ENCODE assay signal across 29 cellular contexts in genomic region chr1:157488160-157488559, GRCh38.
"Had no signal": no experiment of that assay in that cellular context is flagged by ENCODE, and none has a peak within 500 bp of the region (broad histone marks: within the 10 kb centered on the region; RNA-seq: fewer than 3 reads in every experiment).

No MANE protein-coding gene starts in this region.

- DNase-seq: naive thymus-derived CD4-positive, alpha-beta T cell; occipital lobe; ovary; posterior cingulate gyrus; psoas muscle; right cardiac atrium; right lobe of liver; sigmoid colon; small intestine; stimulated activated CD4-positive, alpha-beta T cell treated with anti-CD3 and anti-CD28 coated beads, Interleukin-15, amount 100 ng/mL, for 24 hours; stimulated activated CD4-positive, alpha-beta T cell treated with anti-CD3 and anti-CD28 coated beads, Interleukin-2, amount 100 ng/mL, for 24 hours; stimulated activated CD4-positive, alpha-beta T cell treated with anti-CD3 and anti-CD28 coated beads, Interleukin-2, amount 100 ng/mL, for 48 hours; stimulated activated CD4-positive, alpha-beta T cell treated with anti-CD3 and anti-CD28 coated beads, Interleukin-4, amount 100 ng/mL, for 24 hours; stimulated activated naive CD4-positive, alpha-beta T cell; stimulated activated naive CD8-positive, alpha-beta T cell treated with anti-CD3 and anti-CD28 coated beads, Interleukin-15, amount 100 ng/mL, for 72 hours; stimulated activated naive CD8-positive, alpha-beta T cell treated with anti-CD3 and anti-CD28 coated beads, Interleukin-15, Interleukin-2, amounts not matched to agents 100 U/mL and 50 U/mL, for 24 hours; substantia nigra; testis; tibial artery; transverse colon; upper lobe of right lung; uterus had no signal

- H3K36me3 ChIP-seq: neural progenitor cell, ovary, right lobe of liver, sigmoid colon, suprapubic skin, tibial artery, transverse colon, upper lobe of right lung, uterus had no signal

- H3K36me3 Mint-ChIP-seq: naive thymus-derived CD4-positive, alpha-beta T cell; neural progenitor cell; stimulated activated effector memory CD8-positive, alpha-beta T cell treated with anti-CD3 and anti-CD28 coated beads, Interleukin-12 subunit alpha, Interleukin-12 subunit beta, amount 100 ng/mL, for 72 hours; type B pancreatic cell had no signal

- H3K9me3 ChIP-seq: ovary, psoas muscle, right lobe of liver, sigmoid colon, suprapubic skin, testis, tibial artery, transverse colon, upper lobe of right lung, uterus had no signal

- H3K27ac Mint-ChIP-seq: naive thymus-derived CD4-positive, alpha-beta T cell; nephron; neural progenitor cell; progenitor cell of endocrine pancreas; stimulated activated effector memory CD8-positive, alpha-beta T cell treated with anti-CD3 and anti-CD28 coated beads, Interleukin-12 subunit alpha, Interleukin-12 subunit beta, amount 100 ng/mL, for 72 hours; stimulated activated naive CD8-positive, alpha-beta T cell treated with anti-CD3 and anti-CD28 coated beads, Interleukin-15, amount 100 ng/mL, for 72 hours; type B pancreatic cell had no signal

- FAIRE-seq: small intestine had no signal

- H3K4me3 Mint-ChIP-seq: naive thymus-derived CD4-positive, alpha-beta T cell; nephron; neural progenitor cell; stimulated activated effector memory CD8-positive, alpha-beta T cell treated with anti-CD3 and anti-CD28 coated beads, Interleukin-12 subunit alpha, Interleukin-12 subunit beta, amount 100 ng/mL, for 72 hours; stimulated activated naive CD8-positive, alpha-beta T cell treated with anti-CD3 and anti-CD28 coated beads, Interleukin-15, amount 100 ng/mL, for 72 hours; type B pancreatic cell had no signal

- H3K27ac ChIP-seq: neural progenitor cell, ovary, parathyroid adenoma, psoas muscle, right lobe of liver, sigmoid colon, suprapubic skin, testis, tibial artery, transverse colon, upper lobe of right lung, uterus had no signal

- H3K9ac ChIP-seq: neural progenitor cell, parathyroid adenoma had no signal

- H3K79me2 ChIP-seq: parathyroid adenoma had no signal

- H3K27me3 ChIP-seq: neural progenitor cell, ovary, right lobe of liver, sigmoid colon, testis, transverse colon, uterus had no signal

- H3K4me1 Mint-ChIP-seq: naive thymus-derived CD4-positive, alpha-beta T cell; nephron; neural progenitor cell; stimulated activated effector memory CD8-positive, alpha-beta T cell treated with anti-CD3 and anti-CD28 coated beads, Interleukin-12 subunit alpha, Interleukin-12 subunit beta, amount 100 ng/mL, for 72 hours had no signal

- ATAC-seq: naive thymus-derived CD4-positive, alpha-beta T cell; psoas muscle; right cardiac atrium; right lobe of liver; stimulated activated effector memory CD8-positive, alpha-beta T cell treated with anti-CD3 and anti-CD28 coated beads, Interleukin-12 subunit alpha, Interleukin-12 subunit beta, amount 100 ng/mL, for 72 hours; stimulated activated naive CD8-positive, alpha-beta T cell treated with anti-CD3 and anti-CD28 coated beads, Interleukin-15, amount 100 ng/mL, for 72 hours; stimulated activated naive CD8-positive, alpha-beta T cell treated with anti-CD3 and anti-CD28 coated beads, Interleukin-15, Interleukin-2, amounts not matched to agents 100 U/mL and 50 U/mL, for 24 hours; upper lobe of right lung had no signal

- H3K4me2 ChIP-seq: neural progenitor cell had no signal

- H3K4me1 ChIP-seq: neural progenitor cell, parathyroid adenoma, psoas muscle, right lobe of liver, sigmoid colon, suprapubic skin, testis, tibial artery, upper lobe of right lung, uterus had no signal

- H3K9me3 Mint-ChIP-seq: nephron; neural progenitor cell; stimulated activated effector memory CD8-positive, alpha-beta T cell treated with anti-CD3 and anti-CD28 coated beads, Interleukin-12 subunit alpha, Interleukin-12 subunit beta, amount 100 ng/mL, for 72 hours; stimulated activated naive CD8-positive, alpha-beta T cell treated with anti-CD3 and anti-CD28 coated beads, Interleukin-15, amount 100 ng/mL, for 72 hours; type B pancreatic cell had no signal

- H3K4me3 ChIP-seq: neural progenitor cell, ovary, psoas muscle, right lobe of liver, sigmoid colon, suprapubic skin, testis, tibial artery, transverse colon, upper lobe of right lung, uterus had no signal

- H2AFZ ChIP-seq: neural progenitor cell, parathyroid adenoma had no signal
